8 cellular contexts compared by ENCODE assay signal in genomic region chr1:151145158-151146071, GRCh38.
DNase-seq lines count a peak whose midpoint lies in the region.

No MANE protein-coding gene starts in this region.

- H3K36me3 ChIP-seq in iPS-15b (ENCODE audit: control insufficient read depth, insufficient read depth, low read length): no peaks in the 10 kb centered on the region

- peak overlapping the region; percentile 54 for H3K9ac ChIP-seq in iPS-15b (ENCODE audit: low read depth, low read length)

- peak; percentile 25 for DNase-seq in stimulated activated CD4-positive, alpha-beta T cell treated with anti-CD3 and anti-CD28 coated beads, Interleukin-4, amount 100 ng/mL, for 24 hours
- no peak for DNase-seq in stimulated activated CD4-positive, alpha-beta T cell treated with anti-CD3 and anti-CD28 coated beads, Interleukin-2, amount 100 ng/mL, for 48 hours
- DNase-seq in skeletal muscle cell (ENCODE audit: low read depth): no peak
- no peak for DNase-seq in NCI-H2196 treated with DMSO at 0.1 percent for 48 hours (lab: John Stamatoyannopoulos, UW; ENCODE audit: unreplicated experiment)
- no peak for DNase-seq in NCI-H1694 treated with DMSO at 0.1 percent for 48 hours (lab: John Stamatoyannopoulos, UW)
- DNase-seq in NCI-H510A (lab: John Stamatoyannopoulos, UW): no peak

- peaks cover 25% of the 10 kb centered on the region for H3K4me1 ChIP-seq in iPS-15b (ENCODE audit: control insufficient read depth, insufficient read depth, low read length)

- H3K4me3 ChIP-seq in iPS-15b (ENCODE audit: low read depth, low read length) (peak overlapping the region; percentile 83), skeletal muscle cell (ENCODE audit: low read depth, low read length) (peak overlapping the region; percentile 68)

- peak overlapping the region; percentile 82 for H3K27ac ChIP-seq in angular gyrus (ENCODE audit: low read depth, low read length)

- no peaks in the 10 kb centered on the region for H3K9me3 ChIP-seq in iPS-15b (ENCODE audit: control insufficient read depth, insufficient read depth, low read length)

- peaks cover 19% of the 10 kb centered on the region for H3K27me3 ChIP-seq in iPS-15b (ENCODE audit: control insufficient read depth, insufficient read depth, low read length)
